7 cellular contexts compared by ENCODE assay signal in genomic region chr7:97145068-97145467, GRCh38. TPM values are rescaled to one million over a fixed set of nuclear protein-coding genes. Genes with fewer than 3 reads are reported as not detected.
DNase-seq lines count a peak whose midpoint lies in the region; ATAC-seq and TF ChIP-seq lines count a peak whose summit lies in the region.

No MANE protein-coding gene starts in this region.

- H3K27ac Mint-ChIP-seq in stimulated activated memory B cell treated with anti-CD40 and anti-IgM and Interleukin-4, amounts not matched to agents 10 μg/mL and 1 μg/mL and 100 μg/mL, for 72 hours, result no peak overlapping the region

- peaks cover 6% of the 10 kb centered on the region for H3K4me1 Mint-ChIP-seq in stimulated activated memory B cell treated with anti-CD40 and anti-IgM and Interleukin-4, amounts not matched to agents 10 μg/mL and 1 μg/mL and 100 μg/mL, for 72 hours

- WGBS in lung, 2 donors, result 67 to 86% methylated on average over 1 of the region's 1 CpG

- H3K9me3 Mint-ChIP-seq in stimulated activated memory B cell treated with anti-CD40 and anti-IgM and Interleukin-4, amounts not matched to agents 10 μg/mL and 1 μg/mL and 100 μg/mL, for 72 hours, result peaks cover 6% of the 10 kb centered on the region

- no peaks in the 10 kb centered on the region for H3K9me3 ChIP-seq in lung (ENCODE audit: control insufficient read depth in 2 of 2, insufficient read depth in 1 of 2, low read length in 1 of 2)

- H3K4me3 ChIP-seq in GM12864 (ENCODE audit: low read depth, low read length) (no peak overlapping the region), lung (no peak overlapping the region)

- no peak overlapping the region for H3K4me3 Mint-ChIP-seq in stimulated activated memory B cell treated with anti-CD40 and anti-IgM and Interleukin-4, amounts not matched to agents 10 μg/mL and 1 μg/mL and 100 μg/mL, for 72 hours

- DNase-seq in GM12864 (ENCODE audit: low read depth) (peak; percentile 7), NCI-H1417 treated with DMSO at 0.1 percent for 48 hours (lab: John Stamatoyannopoulos, UW) (peak; percentile 45), amniotic epithelial cell (ENCODE audit: low read depth) (peak; percentile 45), lung (ENCODE audit: low spot score) (no peak), ureter (ENCODE audit: low spot score) (no peak)
- no peak for DNase-seq in activated CD4-positive, alpha-beta T cell treated with anti-CD3 and anti-CD28 coated beads for 48 hours

- no peak overlapping the region for H3K27ac ChIP-seq in lung (ENCODE audit: low read depth in 1 of 2, low read length in 1 of 2)

- no peak for ATAC-seq in lung (ENCODE audit: insufficient read depth, low FRiP score)
- ATAC-seq in stimulated activated memory B cell treated with anti-CD40 and anti-IgM and Interleukin-4, amounts not matched to agents 10 μg/mL and 1 μg/mL and 100 μg/mL, for 72 hours, result no peak

- H3K36me3 ChIP-seq in lung (ENCODE audit: control insufficient read depth in 2 of 2, insufficient read depth in 2 of 2, low read length in 2 of 2), result no peaks in the 10 kb centered on the region

- H3K27me3 Mint-ChIP-seq in stimulated activated memory B cell treated with anti-CD40 and anti-IgM and Interleukin-4, amounts not matched to agents 10 μg/mL and 1 μg/mL and 100 μg/mL, for 72 hours, result no peaks in the 10 kb centered on the region

- H3K27me3 ChIP-seq in lung (ENCODE audit: control insufficient read depth, insufficient read depth), result no peaks in the 10 kb centered on the region

- peak; percentile 22 for TF ChIP-seq CTCF in GM12864 (IDR thresholded peaks at IDR 0.05; ENCODE audit: low read depth, low read length, missing control alignments)
- TF ChIP-seq CTCF in lung (IDR thresholded peaks at IDR 0.05; ENCODE audit: control extremely low read depth, extremely low read depth), result peak; percentile 30

- peaks cover 40% of the 10 kb centered on the region for H3K36me3 Mint-ChIP-seq in stimulated activated memory B cell treated with anti-CD40 and anti-IgM and Interleukin-4, amounts not matched to agents 10 μg/mL and 1 μg/mL and 100 μg/mL, for 72 hours

- H3K4me1 ChIP-seq in lung (ENCODE audit: control insufficient read depth in 2 of 2, insufficient read depth in 2 of 2, low read length in 2 of 2), result no peaks in the 10 kb centered on the region

RNA-seq across cellular contexts. Expression of gene SDHAF3, which starts 27.6 kb away (rescaled TPM):
- total RNA-seq in lung (10 to 100 TPM; 12.0 to 15.8 TPM), ureter (27.4 TPM)
- 10 to 100 TPM in 1 of 2 donors, 1 to 10 TPM in 1; 6.3 to 13.6 TPM for polyA plus RNA-seq in lung

Comparison
In these comparisons a context has a peak if more than half of its experiments do, and no peak if none do; other contexts are left out.
1. DNase-seq: peak in GM12864 (single experiment), NCI-H1417 treated with DMSO at 0.1 percent for 48 hours (single experiment) and amniotic epithelial cell (single experiment); none in lung (single experiment), ureter (single experiment) and activated CD4-positive, alpha-beta T cell treated with anti-CD3 and anti-CD28 coated beads for 48 hours (single experiment).